ENCODE assay signal across 1 cellular context in genomic region chr7:4960363-4960762, GRCh38.
TF ChIP-seq lines count a peak whose summit lies in the region.

No MANE protein-coding gene starts in this region.

TF ChIP-seq in HEK293, 187 proteins besides CTCF, POLR2A, EP300 and RAD21 (continued from another document):
- TF ChIP-seq HIC1 (tag by site-specific recombination; IDR thresholded peaks at IDR 0.05): no peak
TF ChIP-seq in HEK293: peak in this region for 6.
